In the genomic region with DNA sequence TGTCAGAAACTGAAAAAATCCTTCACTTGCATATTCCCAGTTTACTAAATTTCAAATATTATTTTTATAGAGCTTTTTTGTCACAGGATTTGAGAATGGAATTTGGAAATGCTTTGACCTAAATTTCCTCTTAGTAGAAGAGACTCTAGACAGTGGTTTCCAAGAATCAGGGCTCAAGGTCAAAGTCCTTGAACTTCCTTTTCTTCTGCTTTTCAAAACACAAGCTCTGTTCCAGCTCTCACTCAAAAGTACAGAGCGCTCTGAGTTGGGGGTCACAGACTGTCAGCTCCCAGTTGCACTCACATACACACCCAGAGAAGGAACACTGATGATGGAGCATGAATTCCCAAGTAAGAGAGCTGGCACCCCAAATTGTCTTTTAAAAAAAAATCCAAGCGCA, we compare ENCODE assay signal across 19 cellular contexts.
A peak's percentile ranks its signal among the peaks of the same experiment; 100 is the strongest.
DNase-seq lines count a peak whose midpoint lies in the region; ATAC-seq and TF ChIP-seq lines count a peak whose summit lies in the region.
"Had no signal": no experiment of that assay in that cellular context is flagged by ENCODE, and none has a peak within 500 bp of the region (broad histone marks: within the 10 kb centered on the region; RNA-seq: fewer than 3 reads in every experiment).

No MANE protein-coding gene starts in this region.

- H3K4me3 ChIP-seq in cardiac muscle cell (no peak overlapping the region), right cardiac atrium (ENCODE audit: low read length) (no peak overlapping the region)
- H3K4me3 ChIP-seq: BLaER1, GM12878 had no signal

- H3K9me3 Mint-ChIP-seq in activated CD4-positive, alpha-beta T cell treated with anti-CD3 and anti-CD28 coated beads, Interleukin-2, amount 10 ng/mL, durations not matched to agents 7 days and 5 days = peaks cover 16% of the 10 kb centered on the region
- peaks cover 23 to 29% of the 10 kb centered on the region in 2 donors for H3K9me3 Mint-ChIP-seq in stimulated activated naive CD8-positive, alpha-beta T cell treated with anti-CD3 and anti-CD28 coated beads, Interleukin-15, amount 100 ng/mL, for 72 hours
- H3K9me3 Mint-ChIP-seq: CD8-positive, alpha-beta T cell; HFFc6 had no signal

- WGBS in right cardiac atrium = 81% methylated on average over 2 of the region's 2 CpGs

- H3K27ac ChIP-seq in cardiac muscle cell (peak overlapping the region; percentile 51), right cardiac atrium (ENCODE audit: low read length) (no peak overlapping the region)
- H3K27ac ChIP-seq: BLaER1 had no signal

- peaks cover 41% of the 10 kb centered on the region for H3K4me1 Mint-ChIP-seq in activated CD4-positive, alpha-beta T cell treated with anti-CD3 and anti-CD28 coated beads, Interleukin-2, amount 10 ng/mL, durations not matched to agents 7 days and 5 days
- peaks cover 47% of the 10 kb centered on the region for H3K4me1 Mint-ChIP-seq in stimulated activated naive CD8-positive, alpha-beta T cell treated with anti-CD3 and anti-CD28 coated beads, Interleukin-15, amount 100 ng/mL, for 72 hours

- TF ChIP-seq CTCF in cardiac muscle cell (IDR thresholded peaks at IDR 0.05; ENCODE audit: low read depth, low read length) = no peak

- intact Hi-C loops in right cardiac atrium (cut with DNase I) (no loop called here), sciatic nerve (cut with DNase I) (no loop called here)

- H3K27me3 Mint-ChIP-seq in activated CD4-positive, alpha-beta T cell treated with anti-CD3 and anti-CD28 coated beads, Interleukin-2, amount 10 ng/mL, durations not matched to agents 7 days and 5 days = peaks cover 2% of the 10 kb centered on the region
- no peaks in the 10 kb centered on the region for H3K27me3 Mint-ChIP-seq in stimulated activated naive CD8-positive, alpha-beta T cell treated with anti-CD3 and anti-CD28 coated beads, Interleukin-15, amount 100 ng/mL, for 72 hours

- peak overlapping the region; percentile 47 for H3K27ac Mint-ChIP-seq in activated CD4-positive, alpha-beta T cell treated with anti-CD3 and anti-CD28 coated beads, Interleukin-2, amount 10 ng/mL, durations not matched to agents 7 days and 5 days
- H3K27ac Mint-ChIP-seq in stimulated activated naive CD8-positive, alpha-beta T cell treated with anti-CD3 and anti-CD28 coated beads, Interleukin-15, amount 100 ng/mL, for 72 hours = no peak overlapping the region
- H3K27ac Mint-ChIP-seq: CD14-positive monocyte; CD8-positive, alpha-beta T cell; HFFc6 had no signal

- no peaks in the 10 kb centered on the region for H3K9me3 ChIP-seq in cardiac muscle cell (ENCODE audit: low read depth)
- no peaks in the 10 kb centered on the region for H3K9me3 ChIP-seq in right cardiac atrium (ENCODE audit: control insufficient read depth, low read length)
- H3K9me3 ChIP-seq: BLaER1 had no signal

- no peak for DNase-seq in activated CD4-positive, alpha-beta T cell treated with anti-CD3 and anti-CD28 coated beads, Interleukin-2, amount 10 ng/mL, durations not matched to agents 7 days and 5 days
- DNase-seq in activated CD4-positive, alpha-beta T cell treated with anti-CD3 and anti-CD28 coated beads, Interleukin-2, amount 50 U/mL, for 4 hours = no peak
- DNase-seq in cardiac muscle cell (ENCODE audit: low read depth in 1 of 2, low spot score in 1 of 2) (no peak), right cardiac atrium (no peak), sciatic nerve (ENCODE audit: low spot score) (no peak)
- no peak for DNase-seq in stimulated activated naive CD8-positive, alpha-beta T cell treated with anti-CD3 and anti-CD28 coated beads, Interleukin-15, amount 100 ng/mL, for 72 hours
- DNase-seq in activated effector memory CD4-positive, alpha-beta T cell treated with Interleukin-2 at 50 U/mL for 16 hours = no peak
- DNase-seq: 8988T; Calu3; CD8-positive, alpha-beta T cell; DMS79 treated with DMSO at 0.1 percent for 48 hours; EL; GOT3; H7; HFFc6 had no signal

- H3K36me3 Mint-ChIP-seq in activated CD4-positive, alpha-beta T cell treated with anti-CD3 and anti-CD28 coated beads, Interleukin-2, amount 10 ng/mL, durations not matched to agents 7 days and 5 days (ENCODE audit: low read depth) = peaks cover 22% of the 10 kb centered on the region
- H3K36me3 Mint-ChIP-seq: CD14-positive monocyte; CD8-positive, alpha-beta T cell had no signal

- no peak overlapping the region for H3K4me3 Mint-ChIP-seq in activated CD4-positive, alpha-beta T cell treated with anti-CD3 and anti-CD28 coated beads, Interleukin-2, amount 10 ng/mL, durations not matched to agents 7 days and 5 days
- no peak overlapping the region for H3K4me3 Mint-ChIP-seq in stimulated activated naive CD8-positive, alpha-beta T cell treated with anti-CD3 and anti-CD28 coated beads, Interleukin-15, amount 100 ng/mL, for 72 hours
- H3K4me3 Mint-ChIP-seq: CD14-positive monocyte; CD8-positive, alpha-beta T cell; HFFc6 had no signal

- no peaks in the 10 kb centered on the region for H3K36me3 ChIP-seq in cardiac muscle cell
- H3K36me3 ChIP-seq: BLaER1 had no signal

- POLR2A ChIA-PET in activated CD4-positive, alpha-beta T cell treated with anti-CD3 and anti-CD28 coated beads, Interleukin-2, amount 10 ng/mL, durations not matched to agents 7 days and 5 days (lab: Charles Lee) = no interaction called here

- ATAC-seq in right cardiac atrium (no peak), sciatic nerve (peak; percentile 51)
- no peak for ATAC-seq in stimulated activated naive CD8-positive, alpha-beta T cell treated with anti-CD3 and anti-CD28 coated beads, Interleukin-15, amount 100 ng/mL, for 72 hours
- ATAC-seq: CD8-positive, alpha-beta T cell; GM12878; HCT116 had no signal

- no peaks in the 10 kb centered on the region for H3K27me3 ChIP-seq in cardiac muscle cell
- H3K27me3 ChIP-seq in right cardiac atrium (ENCODE audit: control insufficient read depth, insufficient read depth) = no peaks in the 10 kb centered on the region
- H3K27me3 ChIP-seq: BLaER1 had no signal

- H3K4me1 ChIP-seq in cardiac muscle cell (ENCODE audit: low read depth) (peaks cover 8% of the 10 kb centered on the region), right cardiac atrium (ENCODE audit: control insufficient read depth, insufficient read depth, low read length) (no peaks in the 10 kb centered on the region)

- CTCF ChIA-PET in activated CD4-positive, alpha-beta T cell treated with anti-CD3 and anti-CD28 coated beads, Interleukin-2, amount 10 ng/mL, durations not matched to agents 7 days and 5 days (lab: Charles Lee) = interaction anchor here (0.8 to 1.9 kb wide), 3 partner anchors 10 to 32 kb away, joined by 3 to 5 read pairs (median 4); no protein-coding TSS in a partner anchor
